ENCODE assay signal across 14 cellular contexts in the genomic region with DNA sequence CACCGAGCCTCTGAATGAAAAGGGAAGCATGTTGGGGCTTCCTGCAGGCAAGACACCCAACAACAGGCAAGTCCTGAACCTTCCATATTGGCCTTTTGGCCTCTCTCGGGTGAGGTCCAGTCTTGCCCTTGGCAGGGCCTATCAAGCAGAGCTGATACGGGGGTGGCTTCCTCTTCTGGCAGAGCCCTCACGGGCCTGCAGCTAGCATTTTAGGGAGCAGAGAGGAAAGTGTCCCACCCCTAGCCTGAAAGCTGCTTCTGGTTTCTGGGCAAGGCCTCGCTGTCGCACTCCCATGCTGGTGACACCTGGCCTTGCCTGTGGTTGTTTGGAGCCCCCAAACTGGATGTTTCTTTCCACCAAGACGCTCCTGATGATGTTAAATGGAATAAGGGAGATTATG. TPM values are rescaled to one million over a fixed set of nuclear protein-coding genes. Genes with fewer than 3 reads are reported as not detected.
DNase-seq lines count a peak whose midpoint lies in the region; ATAC-seq, FAIRE-seq and TF ChIP-seq lines count a peak whose summit lies in the region.
"Had no signal": no experiment of that assay in that cellular context is flagged by ENCODE, and none has a peak within 500 bp of the region (broad histone marks: within the 10 kb centered on the region; RNA-seq: fewer than 3 reads in every experiment).

No MANE protein-coding gene starts in this region.

- no peaks in the 10 kb centered on the region for H3K36me3 ChIP-seq in gastroesophageal sphincter
- H3K36me3 ChIP-seq: BE2C, heart left ventricle had no signal

- no peak for TF ChIP-seq POLR2A in gastroesophageal sphincter (IDR thresholded peaks at IDR 0.05)

- no peaks in the 10 kb centered on the region for H3K27me3 ChIP-seq in gastroesophageal sphincter
- H3K27me3 ChIP-seq: BE2C, heart left ventricle had no signal

- peak; percentile 7 for ATAC-seq in GM21381 (IDR thresholded peaks at IDR 0.05; ENCODE audit: unreplicated experiment)
- ATAC-seq in HG03354 (IDR thresholded peaks at IDR 0.05; ENCODE audit: poor library complexity, severe bottlenecking, unreplicated experiment) = peak; percentile 13
- ATAC-seq in gastroesophageal sphincter = peak; percentile 6
- ATAC-seq: psoas muscle had no signal

- no peak overlapping the region for H3K27ac ChIP-seq in gastroesophageal sphincter
- H3K27ac ChIP-seq: psoas muscle had no signal

- DNase-seq in HK-2 (ENCODE audit: unreplicated experiment) (no peak), RCC 7860 (ENCODE audit: low spot score) (no peak), hepatic stellate cell (ENCODE audit: low spot score) (no peak)
- no peak for DNase-seq in stimulated activated CD4-positive, alpha-beta T cell treated with anti-CD3 and anti-CD28 coated beads, Interleukin-15, amount 100 ng/mL, for 24 hours
- DNase-seq: amniotic stem cell; BE2C; effector CD8-positive, alpha-beta T cell; GF-D8; heart left ventricle; psoas muscle had no signal

- H3K9me3 ChIP-seq in gastroesophageal sphincter = no peaks in the 10 kb centered on the region
- H3K9me3 ChIP-seq: BE2C, heart left ventricle, psoas muscle had no signal

- no peak for TF ChIP-seq EP300 in gastroesophageal sphincter (IDR thresholded peaks at IDR 0.05)

- no peak for FAIRE-seq in RCC 7860 (lab: Jason Lieb, UNC)

- TF ChIP-seq CTCF in GM12875 (IDR thresholded peaks at IDR 0.05; ENCODE audit: borderline replicate concordance, insufficient read depth, low read depth, low read length) = no peak
- no peak for TF ChIP-seq CTCF in gastroesophageal sphincter (IDR thresholded peaks at IDR 0.05)

- H3K4me3 ChIP-seq in GM12875 (ENCODE audit: low read depth, low read length) (peak overlapping the region; percentile 14), gastroesophageal sphincter (no peak overlapping the region)
- H3K4me3 ChIP-seq: heart left ventricle, psoas muscle had no signal

- H3K4me1 ChIP-seq in gastroesophageal sphincter = peaks cover 0 to 6% (median 0%) of the 10 kb centered on the region in 3 donors
- H3K4me1 ChIP-seq: psoas muscle had no signal

- 80 to 83% methylated on average over 1 to 3 of the region's 7 CpGs for WGBS in gastroesophageal sphincter (ENCODE audit: low coverage in 1 of 2), 2 donors

RNA-seq across cellular contexts. Expression of a gene that starts 31.8 kb away (rescaled TPM):
- 100 to 1,000 TPM in 1 of 4 donors, 10 to 100 TPM in 3; 65.5 to 101 (median 76.6) TPM for total RNA-seq in gastroesophageal sphincter
